15 cellular contexts compared by ENCODE assay signal in the genomic region with DNA sequence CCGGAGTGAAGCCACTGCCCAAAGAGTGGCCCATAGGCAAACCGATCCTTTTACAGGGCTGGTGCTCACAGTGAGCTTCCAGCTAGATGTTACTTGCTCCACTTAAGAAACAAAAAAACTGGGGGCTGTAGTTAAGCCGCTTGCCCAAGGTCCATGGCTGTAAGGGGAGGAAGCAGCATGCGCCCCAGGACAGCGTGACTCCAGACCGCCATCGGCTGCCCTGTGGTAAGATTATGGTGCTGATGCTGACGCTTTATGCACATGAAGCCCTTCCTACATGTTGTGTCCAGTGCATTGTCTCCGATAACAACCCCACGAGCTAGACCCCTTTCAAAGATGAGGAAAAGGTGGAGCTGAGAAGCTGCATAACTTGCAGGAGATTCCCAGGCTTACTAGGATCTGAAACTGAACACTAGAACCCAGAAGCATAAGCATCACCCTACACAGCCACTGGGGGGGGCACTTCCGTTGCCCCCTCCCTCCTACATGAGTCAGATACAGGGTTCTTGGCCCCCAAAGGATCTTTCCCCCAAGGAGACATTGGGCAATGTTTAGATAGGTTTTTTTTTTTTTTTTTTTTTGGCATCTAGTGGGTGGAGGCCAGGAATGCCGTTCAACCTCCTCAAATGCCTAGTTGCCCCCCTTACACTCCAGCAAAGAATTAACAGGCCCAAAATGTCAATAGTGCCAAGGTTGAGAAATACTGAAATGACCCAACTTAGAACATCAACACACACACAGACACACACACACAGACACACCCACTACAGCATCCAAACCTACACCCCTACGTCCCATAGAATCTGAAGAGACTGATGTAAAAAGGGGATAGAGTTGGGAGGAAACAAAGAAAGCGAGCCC. TPM values are rescaled to one million over a fixed set of nuclear protein-coding genes. Genes with fewer than 3 reads are reported as not detected.
DNase-seq lines count a peak whose midpoint lies in the region; ATAC-seq, FAIRE-seq and TF ChIP-seq lines count a peak whose summit lies in the region.
"Had no signal": no experiment of that assay in that cellular context is flagged by ENCODE, and none has a peak within 500 bp of the region (broad histone marks: within the 10 kb centered on the region; RNA-seq: fewer than 3 reads in every experiment).

No MANE protein-coding gene starts in this region.

- 27% methylated on average over 10 of the region's 14 CpGs for WGBS in K562 (ENCODE audit: insufficient coverage, low coverage, missing lambda C conversion rate)
- WGBS in right cardiac atrium: 84% methylated on average over 14 of the region's 14 CpGs
- 83 to 86% (median 84%) methylated on average over 14 of the region's 14 CpGs for WGBS in small intestine, 3 donors

- TF ChIP-seq RAD21 in K562 (CRISPR knock-in tag; conservative IDR thresholded peaks at IDR 0.05 in 1 of 2, IDR thresholded peaks at IDR 0.05 in 1 of 2): no peak

- in situ Hi-C loops in K562 (cut with MboI): no loop called here

- FAIRE-seq in K562 (lab: Jason Lieb, UNC) (no peak), small intestine (lab: Jason Lieb, UNC) (no peak)

- H3K36me3 ChIP-seq in K562 (ENCODE audit: control insufficient read depth, insufficient read depth, low read length) (no peaks in the 10 kb centered on the region), uterus (no peaks in the 10 kb centered on the region), small intestine (ENCODE audit: control insufficient read depth in 2 of 2, insufficient read depth in 2 of 2, low read length in 2 of 2) (no peaks in the 10 kb centered on the region)
- H3K36me3 ChIP-seq: upper lobe of left lung had no signal

- H3K4me1 ChIP-seq in K562 (replicated peaks in 1 of 2; ENCODE audit: control insufficient read depth in 2 of 2, insufficient read depth in 2 of 2, low read length in 2 of 2) (no peaks in the 10 kb centered on the region; a peak in 1 of 5 replicates), right cardiac atrium (ENCODE audit: control insufficient read depth, insufficient read depth, low read length) (peaks cover 5% of the 10 kb centered on the region), uterus (peaks cover 0 to 8% of the 10 kb centered on the region in 2 donors), small intestine (ENCODE audit: control insufficient read depth in 2 of 2, insufficient read depth in 1 of 2, low read depth in 1 of 2, low read length in 1 of 2) (no peaks in the 10 kb centered on the region)

- no TSS peak for BruUV-seq in K562 (replicated peaks; lab: Mats Ljungman, UMichigan)

- H3K27me3 ChIP-seq in K562 (ENCODE audit: control insufficient read depth in 2 of 2, insufficient read depth in 2 of 2, low read length in 2 of 2) (peaks cover 7 to 44% of the 10 kb centered on the region in 2 experiments; a peak in 4 of 5 replicates), right cardiac atrium (ENCODE audit: control insufficient read depth, insufficient read depth) (no peaks in the 10 kb centered on the region), uterus (no peaks in the 10 kb centered on the region), small intestine (ENCODE audit: control insufficient read depth in 2 of 2, insufficient read depth in 2 of 2, low read length in 2 of 2) (no peaks in the 10 kb centered on the region)
- H3K27me3 ChIP-seq: upper lobe of left lung had no signal

- ATAC-seq in K562 (peak; percentile 76), right cardiac atrium (peak; percentile 33 to 34)
- ATAC-seq: activated CD4-positive, CD25-positive, alpha-beta regulatory T cell treated with anti-CD3 and anti-CD28 coated beads, Interleukin-2, amount 50 U/mL, for 24 hours; esophagus mucosa had no signal

- H4K20me1 ChIP-seq in K562 (replicated peaks; ENCODE audit: control insufficient read depth, insufficient read depth, low read length): no peaks in the 10 kb centered on the region

- POLR2A ChIA-PET in K562 (lab: Yijun Ruan, JAX): no interaction called here

- H3K27ac ChIP-seq in K562 (ENCODE audit: extremely low read depth, low read depth, low read length): no peak overlapping the region
- H3K27ac ChIP-seq in right cardiac atrium (ENCODE audit: low read length): no peak overlapping the region
- H3K27ac ChIP-seq in uterus: peak overlapping the region; percentile 52 to 78
- H3K27ac ChIP-seq in small intestine (ENCODE audit: low read depth in 1 of 2, low read length in 1 of 2): peak overlapping the region in 1 of 2 donors; percentile 32

- H3K4me2 ChIP-seq in K562 (ENCODE audit: insufficient read depth, low read length): no peak overlapping the region

- H2AFZ ChIP-seq in K562 (ENCODE audit: low read depth, low read length): no peak overlapping the region

- H3K4me3 ChIP-seq in K562: no peak overlapping the region
- H3K4me3 ChIP-seq in right cardiac atrium (ENCODE audit: low read length): no peak overlapping the region
- H3K4me3 ChIP-seq in uterus: no peak overlapping the region
- H3K4me3 ChIP-seq in small intestine (ENCODE audit: low read depth in 1 of 2, low read length in 2 of 2): no peak overlapping the region
- H3K4me3 ChIP-seq: upper lobe of left lung had no signal

- no peak for TF ChIP-seq POLR2A in K562 (conservative IDR thresholded peaks at IDR 0.05)
- TF ChIP-seq POLR2A in uterus (IDR thresholded peaks at IDR 0.05): no peak

- no peak overlapping the region for H3K9ac ChIP-seq in K562 (ENCODE audit: insufficient read depth in 1 of 2, low read depth in 2 of 2, low read length in 2 of 2)

- peak; percentile 42 to 60 (median 52) for TF ChIP-seq CTCF in K562 (IDR thresholded peaks at IDR 0.05 in 2 of 3, conservative IDR thresholded peaks at IDR 0.05 in 1 of 3; ENCODE audit: insufficient read depth in 2 of 3, low read depth in 1 of 3, low read length in 3 of 3)
- no peak for TF ChIP-seq CTCF in uterus (IDR thresholded peaks at IDR 0.05)

- no peak for TF ChIP-seq EP300 in K562 (IDR thresholded peaks at IDR 0.05; ENCODE audit: low read length)

- DNase-seq in SIG-M5 treated with dmso at 0.1 percent for 504 hours (lab: John Stamatoyannopoulos, UW; ENCODE audit: unreplicated experiment): peak; percentile 2
- DNase-seq in SIG-M5 (lab: John Stamatoyannopoulos, UW): no peak
- DNase-seq in K562 (ENCODE audit: extremely low read depth in 1 of 4, low spot score in 3 of 4): peak; percentile 46 to 70 (median 64)
- no peak for DNase-seq in right cardiac atrium
- DNase-seq in uterus: no peak
- DNase-seq in small intestine: no peak
- no peak for DNase-seq in germinal center (ENCODE audit: low spot score)
- no peak for DNase-seq in Kasumi-1 (lab: John Stamatoyannopoulos, UW)
- DNase-seq: activated naive CD4-positive, alpha-beta T cell treated with anti-CD3 and anti-CD28 coated beads, Interleukin-2, amount 10 ng/mL, durations not matched to agents 7 days and 5 days; AML-193; MM.1S; stimulated activated CD4-positive, alpha-beta T cell treated with anti-CD3 and anti-CD28 coated beads, Interleukin-2, amount 100 ng/mL, for 48 hours; upper lobe of left lung had no signal

- H3K9me1 ChIP-seq in K562 (ENCODE audit: control insufficient read depth, insufficient read depth, low read length): no peaks in the 10 kb centered on the region

- H3K9me3 ChIP-seq in K562 (replicated peaks; ENCODE audit: control insufficient read depth, insufficient read depth, low read depth, low read length) (no peaks in the 10 kb centered on the region), right cardiac atrium (ENCODE audit: control insufficient read depth, low read length) (no peaks in the 10 kb centered on the region), uterus (no peaks in the 10 kb centered on the region), small intestine (ENCODE audit: control insufficient read depth, low read depth) (no peaks in the 10 kb centered on the region)
- H3K9me3 ChIP-seq: upper lobe of left lung had no signal

- CTCF ChIA-PET in K562 (lab: Yijun Ruan, JAX; ENCODE audit: low intra/inter-chr PET ratio): no interaction called here

- intact Hi-C loops in K562 (cut with micrococcal nuclease) (no loop called here), right cardiac atrium (cut with DNase I) (no loop called here), uterus (cut with DNase I; ENCODE audit: low total_unique reads) (no loop called here)

- no peaks in the 10 kb centered on the region for H3K79me2 ChIP-seq in K562 (ENCODE audit: control insufficient read depth, insufficient read depth, low read length)

RNA-seq across cellular contexts. Expression of gene MN1, which starts 53.9 kb away (rescaled TPM):
- total RNA-seq in K562 (2011; cell fraction: chromatin; rRNA removed; ENCODE audit: low replicate concordance): not detected in 2 replicates
- total RNA-seq in K562 (2011; cell fraction: nucleolus; rRNA removed): under 0.01 TPM in 1 of 2 replicates, not detected in the other
- not detected in 2 replicates for total RNA-seq in K562 (2011; cell fraction: nucleoplasm; rRNA removed)
- total RNA-seq in K562 (2014; rRNA removed): under 0.01 and 0.05 TPM in 2 replicates
- total RNA-seq in K562 (2014; rRNA removed; fragmentation: Illumina TruSeq; extraction: Trizol): not detected in 2 replicates
- total RNA-seq in K562 (2015; rRNA removed; fragmentation: Illumina TruSeq; extraction: Trizol): 0.04 TPM in 1 of 2 replicates, not detected in the other
- total RNA-seq in K562 (2021): 0.02 and 0.04 TPM in 2 replicates
- 0.05 TPM in 1 of 2 replicates, not detected in the other for polyA plus RNA-seq in K562 (2011; rRNA removed)
- polyA plus RNA-seq in K562 (2011; cell fraction: cytosol; rRNA removed): 0.01 TPM in 1 of 2 replicates, not detected in the other
- 0.01 TPM in 2 replicates for polyA plus RNA-seq in K562 (2011; cell fraction: nucleus; rRNA removed)
- 0.05 and 0.06 TPM in 2 replicates for polyA plus RNA-seq in K562 (2012)
- polyA plus RNA-seq in K562 (2014; fragmentation: Illumina TruSeq; extraction: Trizol): 0.01 and 0.04 TPM in 2 replicates
- polyA plus RNA-seq in K562 (2014; fragmentation: Nextera tagmentation; extraction: Ambion mirVana): under 1 TPM in 1 of 2 experiments, not detected in 1; under 0.01 TPM
- not detected in 2 replicates for polyA plus RNA-seq in K562 (2014; rRNA removed)
- polyA minus RNA-seq in K562 (2011; rRNA and poly(A)+ RNA removed): not detected in 2 replicates
- polyA minus RNA-seq in K562 (2011; cell fraction: cytosol; rRNA and poly(A)+ RNA removed): not detected in 2 replicates
- under 0.01 TPM in 2 replicates for polyA minus RNA-seq in K562 (2011; cell fraction: nucleus; rRNA and poly(A)+ RNA removed)
- total RNA-seq in right cardiac atrium: 10 to 100 TPM in 3 of 4 donors, 1 to 10 TPM in 1; 9.6 to 12.2 (median 10.1) TPM
- 3.8 TPM for polyA plus RNA-seq in right cardiac atrium
- 1 to 10 TPM; 2.0 to 9.7 (median 8.2) TPM for total RNA-seq in uterus
- polyA plus RNA-seq in small intestine: 1 to 10 TPM in 1 of 3 donors, under 1 TPM in 1, not detected in 1; 0.81 to 2.1 TPM

Comparison
In these comparisons a context has a peak if more than half of its experiments do, and no peak if none do; other contexts are left out.
1. DNase-seq: peak in SIG-M5 treated with dmso at 0.1 percent for 504 hours (single experiment) and K562 (4 of 4); none in SIG-M5 (single experiment), right cardiac atrium (0 of 3), uterus (0 of 2), small intestine (single experiment), germinal center (single experiment) and Kasumi-1 (0 of 2).
2. H3K27ac ChIP-seq: peak in uterus (2 of 2); none in K562 (single experiment) and right cardiac atrium (single experiment).
3. CTCF ChIP-seq: peak in K562 (3 of 3); none in uterus (0 of 4).